In the genomic region with DNA sequence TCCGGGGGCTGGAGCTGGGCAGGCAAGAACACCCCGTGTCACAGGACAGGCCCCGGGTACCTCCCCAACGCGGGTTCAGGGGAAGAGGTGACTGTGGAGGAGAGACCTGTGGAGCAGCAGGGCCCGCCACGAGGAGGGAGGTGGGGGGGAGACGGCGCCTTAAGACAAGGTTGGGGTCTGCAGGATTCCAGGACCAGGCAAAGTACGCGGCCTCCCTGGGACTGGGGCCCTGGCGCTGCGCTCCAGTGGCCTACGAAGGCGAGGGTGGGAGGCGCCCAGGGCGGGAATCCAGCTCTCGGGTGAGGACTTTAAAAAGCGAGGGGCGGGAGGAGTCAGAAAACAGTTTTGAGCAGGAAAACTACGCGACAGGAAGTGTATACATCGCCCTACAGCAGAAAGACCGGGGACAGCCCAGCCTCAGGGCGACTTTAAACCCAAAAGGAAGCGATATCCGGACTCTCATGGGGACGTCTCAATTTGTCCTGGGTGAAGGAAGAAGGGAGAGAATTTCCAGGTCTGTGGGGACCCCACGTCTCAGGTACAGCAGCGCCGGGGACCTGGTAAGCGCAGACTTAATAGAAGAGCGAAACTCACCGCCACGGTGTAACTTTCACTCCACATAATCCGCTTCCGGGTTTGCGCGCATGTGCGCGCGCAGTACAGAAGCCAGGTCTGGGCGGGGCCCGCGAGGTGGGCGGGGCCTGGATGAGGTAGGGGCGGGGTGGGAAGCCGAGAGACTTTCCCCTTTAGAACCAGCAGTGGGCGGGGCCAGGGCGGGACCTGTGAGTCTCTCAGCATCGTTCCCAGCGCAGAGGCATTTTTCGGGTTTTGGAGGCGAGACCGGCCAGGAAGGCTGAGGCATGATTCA, we compare ENCODE assay signal across 8 cellular contexts. TPM values are rescaled to one million over a fixed set of nuclear protein-coding genes. Genes with fewer than 3 reads are reported as not detected.
A peak's percentile ranks its signal among the peaks of the same experiment; 100 is the strongest.
DNase-seq lines count a peak whose midpoint lies in the region; ATAC-seq and TF ChIP-seq lines count a peak whose summit lies in the region.

A gene (minus strand): TSS at position 638 of the 868 bp plus-strand sequence.

- peaks cover 1% of the 10 kb centered on the region for H3K27me3 Mint-ChIP-seq in dendritic cell treated with granulocyte-macrophage colony-stimulating factor and Interleukin-4, amounts not matched to agents 40 ng/mL and 50 ng/mL, for 4 days

- H3K27ac Mint-ChIP-seq in dendritic cell treated with granulocyte-macrophage colony-stimulating factor and Interleukin-4, amounts not matched to agents 40 ng/mL and 50 ng/mL, for 4 days: peak within 1 kb of the TSS; percentile 95

- peak; percentile 92 for ATAC-seq in GM19023 (IDR thresholded peaks at IDR 0.05; ENCODE audit: unreplicated experiment)
- ATAC-seq in HG03342 (IDR thresholded peaks at IDR 0.05; ENCODE audit: unreplicated experiment): peak; percentile 89
- peak; percentile 100 for ATAC-seq in left lung

- TF ChIP-seq CTCF in AG04450 (IDR thresholded peaks at IDR 0.05; ENCODE audit: low read depth, low read length) (no peak), left lung (IDR thresholded peaks at IDR 0.05) (no peak)

- H3K9me3 Mint-ChIP-seq in dendritic cell treated with granulocyte-macrophage colony-stimulating factor and Interleukin-4, amounts not matched to agents 40 ng/mL and 50 ng/mL, for 4 days: peaks cover 36% of the 10 kb centered on the region

- intact Hi-C loops in dendritic cell treated with granulocyte-macrophage colony-stimulating factor and Interleukin-4, amounts not matched to agents 40 ng/mL and 50 ng/mL, for 4 days (cut with micrococcal nuclease): loop anchor here (5.0 kb wide), 2 partner anchors 36 to 54 kb away; no protein-coding TSS in a partner anchor
- intact Hi-C loops in left lung (cut with DNase I): no loop called here

- peaks cover 12% of the 10 kb centered on the region for H3K4me1 Mint-ChIP-seq in dendritic cell treated with granulocyte-macrophage colony-stimulating factor and Interleukin-4, amounts not matched to agents 40 ng/mL and 50 ng/mL, for 4 days (ENCODE audit: low read depth)

- POLR2A ChIA-PET in AG04450 (lab: Yijun Ruan, JAX): interaction anchor here (0.7 kb wide), 1 partner anchor 10 kb away, joined by 4 read pairs; no protein-coding TSS in a partner anchor

- H3K4me3 ChIP-seq in AG04450 (ENCODE audit: low read depth, low read length): peak within 1 kb of the TSS; percentile 87
- peak within 1 kb of the TSS; percentile 64 to 74 for H3K4me3 ChIP-seq in left lung

- H3K27ac ChIP-seq in AG04450 (ENCODE audit: low read depth, low read length) (peak within 1 kb of the TSS; percentile 98), left lung (peak within 1 kb of the TSS; percentile 91 to 94)

- DNase-seq in AG04450 (ENCODE audit: low read depth, low spot score) (peak; percentile 86), NCI-H526 (lab: John Stamatoyannopoulos, UW) (peak; percentile 14 to 80), left lung (peak; percentile 98 to 100)
- peak; percentile 96 for DNase-seq in activated CD4-positive, alpha-beta T cell treated with anti-CD3 and anti-CD28 coated beads, Interleukin-2, amount 50 U/mL, for 1 hour
- DNase-seq in stimulated activated CD4-positive, alpha-beta T cell treated with anti-CD3 and anti-CD28 coated beads, Interleukin-2, amount 100 ng/mL, for 4 hours (ENCODE audit: low read depth): peak; percentile 89

- peaks cover 10% of the 10 kb centered on the region for H3K9me3 ChIP-seq in AG04450 (ENCODE audit: control insufficient read depth, insufficient read depth, low read length)
- peaks cover 0 to 2% of the 10 kb centered on the region in 2 donors for H3K9me3 ChIP-seq in left lung

- peaks cover 4 to 22% of the 10 kb centered on the region in 2 donors for H3K4me1 ChIP-seq in left lung

- H3K27me3 ChIP-seq in AG04450 (ENCODE audit: control insufficient read depth, insufficient read depth, low read length) (no peaks in the 10 kb centered on the region), left lung (no peaks in the 10 kb centered on the region)

- H3K36me3 Mint-ChIP-seq in dendritic cell treated with granulocyte-macrophage colony-stimulating factor and Interleukin-4, amounts not matched to agents 40 ng/mL and 50 ng/mL, for 4 days (ENCODE audit: low read depth): peaks cover 36% of the 10 kb centered on the region

- peak within 1 kb of the TSS; percentile 83 for H3K4me3 Mint-ChIP-seq in dendritic cell treated with granulocyte-macrophage colony-stimulating factor and Interleukin-4, amounts not matched to agents 40 ng/mL and 50 ng/mL, for 4 days

- peaks cover 0 to 6% of the 10 kb centered on the region in 2 donors for H3K36me3 ChIP-seq in left lung

- CTCF ChIA-PET in AG04450 (lab: Charles Lee): no interaction called here

RNA-seq across cellular contexts. Expression of the gene that starts here (rescaled TPM):
- polyA plus RNA-seq in AG04450 (2011; rRNA removed): 41.4 and 53.1 TPM in 2 replicates
- 24.9 and 34.4 TPM in 2 replicates for polyA minus RNA-seq in AG04450 (2011; rRNA and poly(A)+ RNA removed)
- total RNA-seq in left lung: 10 to 100 TPM; 44.0 to 44.1 TPM

Comparison
In these comparisons a context has a peak if more than half of its experiments do, and no peak if none do; other contexts are left out.
1. Peak in every context shown above with its lines: DNase-seq, ATAC-seq, H3K4me3 ChIP-seq and H3K27ac ChIP-seq.
2. DNase-seq: peak in every context shown above with its lines; median percentile 99 in left lung; 96 in activated CD4-positive, alpha-beta T cell treated with anti-CD3 and anti-CD28 coated beads, Interleukin-2, amount 50 U/mL, for 1 hour; 89 in stimulated activated CD4-positive, alpha-beta T cell treated with anti-CD3 and anti-CD28 coated beads, Interleukin-2, amount 100 ng/mL, for 4 hours; 86 in AG04450; 47 in NCI-H526.